ENCODE assay signal across 1 cellular context in the genomic region with DNA sequence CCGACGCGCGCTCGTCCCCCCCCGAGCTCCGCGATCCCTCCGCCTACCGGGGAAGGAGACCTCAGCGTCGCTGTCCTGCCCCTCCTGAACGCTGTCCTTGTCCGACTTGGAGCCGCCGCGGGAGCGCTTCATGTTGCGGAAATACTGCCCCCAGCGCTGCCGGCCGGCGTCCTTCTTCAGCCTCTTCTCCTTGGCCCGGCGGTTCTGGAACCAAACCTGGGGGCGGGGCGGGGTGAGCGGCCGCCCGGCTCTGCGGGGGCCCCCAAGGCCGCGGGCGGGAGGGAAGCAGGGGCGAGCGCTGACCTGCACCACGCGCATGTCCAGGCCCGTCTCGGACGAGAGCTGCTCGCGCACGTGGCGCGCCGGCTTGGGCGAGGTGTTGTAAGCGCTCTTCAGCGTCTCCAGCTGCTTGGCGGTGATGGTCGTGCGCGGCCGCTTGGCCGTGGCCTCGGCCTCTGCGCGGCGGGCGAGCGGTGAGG.
TF ChIP-seq lines count a peak whose summit lies in the region.

No MANE protein-coding gene starts in this region.

TF ChIP-seq in K562, 482 proteins besides CTCF, POLR2A, EP300 and RAD21 (continued from another document):
- TF ChIP-seq, protein P1, sequence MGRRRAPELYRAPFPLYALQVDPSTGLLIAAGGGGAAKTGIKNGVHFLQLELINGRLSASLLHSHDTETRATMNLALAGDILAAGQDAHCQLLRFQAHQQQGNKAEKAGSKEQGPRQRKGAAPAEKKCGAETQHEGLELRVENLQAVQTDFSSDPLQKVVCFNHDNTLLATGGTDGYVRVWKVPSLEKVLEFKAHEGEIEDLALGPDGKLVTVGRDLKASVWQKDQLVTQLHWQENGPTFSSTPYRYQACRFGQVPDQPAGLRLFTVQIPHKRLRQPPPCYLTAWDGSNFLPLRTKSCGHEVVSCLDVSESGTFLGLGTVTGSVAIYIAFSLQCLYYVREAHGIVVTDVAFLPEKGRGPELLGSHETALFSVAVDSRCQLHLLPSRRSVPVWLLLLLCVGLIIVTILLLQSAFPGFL (CRISPR knock-in tag; IDR thresholded peaks at IDR 0.05) = no peak
- TF ChIP-seq HEY1 (CRISPR knock-in tag; IDR thresholded peaks at IDR 0.05; ENCODE audit: borderline replicate concordance) (no peak), RBFOX2 (IDR thresholded peaks at IDR 0.05; ENCODE audit: low read depth, low read length) (no peak), RFX5 (IDR thresholded peaks at IDR 0.05; ENCODE audit: low read depth, low read length) (no peak), NRF1 (conservative IDR thresholded peaks at IDR 0.05 in 1 of 2, IDR thresholded peaks at IDR 0.05 in 1 of 2) (peak; percentile 65 to 69), FOXP1 (CRISPR knock-in tag; IDR thresholded peaks at IDR 0.05) (no peak), CBX3 (IDR thresholded peaks at IDR 0.05; ENCODE audit: borderline replicate concordance in 1 of 2, low read length in 2 of 2) (no peak)
- TF ChIP-seq, protein P2, sequence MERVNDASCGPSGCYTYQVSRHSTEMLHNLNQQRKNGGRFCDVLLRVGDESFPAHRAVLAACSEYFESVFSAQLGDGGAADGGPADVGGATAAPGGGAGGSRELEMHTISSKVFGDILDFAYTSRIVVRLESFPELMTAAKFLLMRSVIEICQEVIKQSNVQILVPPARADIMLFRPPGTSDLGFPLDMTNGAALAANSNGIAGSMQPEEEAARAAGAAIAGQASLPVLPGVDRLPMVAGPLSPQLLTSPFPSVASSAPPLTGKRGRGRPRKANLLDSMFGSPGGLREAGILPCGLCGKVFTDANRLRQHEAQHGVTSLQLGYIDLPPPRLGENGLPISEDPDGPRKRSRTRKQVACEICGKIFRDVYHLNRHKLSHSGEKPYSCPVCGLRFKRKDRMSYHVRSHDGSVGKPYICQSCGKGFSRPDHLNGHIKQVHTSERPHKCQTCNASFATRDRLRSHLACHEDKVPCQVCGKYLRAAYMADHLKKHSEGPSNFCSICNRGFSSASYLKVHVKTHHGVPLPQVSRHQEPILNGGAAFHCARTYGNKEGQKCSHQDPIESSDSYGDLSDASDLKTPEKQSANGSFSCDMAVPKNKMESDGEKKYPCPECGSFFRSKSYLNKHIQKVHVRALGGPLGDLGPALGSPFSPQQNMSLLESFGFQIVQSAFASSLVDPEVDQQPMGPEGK (CRISPR knock-in tag; IDR thresholded peaks at IDR 0.05; ENCODE audit: borderline replicate concordance) = no peak
- TF ChIP-seq, protein P3, sequence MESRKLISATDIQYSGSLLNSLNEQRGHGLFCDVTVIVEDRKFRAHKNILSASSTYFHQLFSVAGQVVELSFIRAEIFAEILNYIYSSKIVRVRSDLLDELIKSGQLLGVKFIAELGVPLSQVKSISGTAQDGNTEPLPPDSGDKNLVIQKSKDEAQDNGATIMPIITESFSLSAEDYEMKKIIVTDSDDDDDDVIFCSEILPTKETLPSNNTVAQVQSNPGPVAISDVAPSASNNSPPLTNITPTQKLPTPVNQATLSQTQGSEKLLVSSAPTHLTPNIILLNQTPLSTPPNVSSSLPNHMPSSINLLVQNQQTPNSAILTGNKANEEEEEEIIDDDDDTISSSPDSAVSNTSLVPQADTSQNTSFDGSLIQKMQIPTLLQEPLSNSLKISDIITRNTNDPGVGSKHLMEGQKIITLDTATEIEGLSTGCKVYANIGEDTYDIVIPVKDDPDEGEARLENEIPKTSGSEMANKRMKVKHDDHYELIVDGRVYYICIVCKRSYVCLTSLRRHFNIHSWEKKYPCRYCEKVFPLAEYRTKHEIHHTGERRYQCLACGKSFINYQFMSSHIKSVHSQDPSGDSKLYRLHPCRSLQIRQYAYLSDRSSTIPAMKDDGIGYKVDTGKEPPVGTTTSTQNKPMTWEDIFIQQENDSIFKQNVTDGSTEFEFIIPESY (CRISPR knock-in tag; IDR thresholded peaks at IDR 0.05) = peak; percentile 37; the same call in 1 of the 2 replicates
